In the genomic region with DNA sequence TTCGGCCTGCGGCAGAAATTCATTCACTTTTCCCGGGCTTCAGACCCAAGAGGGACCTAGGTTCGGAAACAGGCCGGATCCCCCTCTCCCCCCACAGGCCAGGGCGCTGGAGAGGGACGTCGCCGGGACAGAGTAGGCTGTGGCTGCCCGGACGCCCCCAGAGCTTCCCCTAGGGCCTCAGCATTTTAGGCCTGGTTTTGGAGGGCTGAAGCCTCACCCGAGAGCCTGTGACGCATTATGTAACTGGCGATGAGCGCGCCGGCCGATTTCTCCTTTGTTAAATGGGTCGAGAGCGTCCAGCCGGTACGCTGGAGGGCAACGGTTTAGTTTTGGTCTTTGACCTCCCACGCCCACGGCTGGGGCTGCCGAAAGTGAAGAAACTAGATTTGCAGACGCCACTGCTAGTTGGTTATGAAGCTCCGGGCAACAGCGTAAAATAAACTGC, we compare ENCODE assay signal across 8 cellular contexts. TPM values are rescaled to one million over a fixed set of nuclear protein-coding genes. Genes with fewer than 3 reads are reported as not detected.
DNase-seq lines count a peak whose midpoint lies in the region; ATAC-seq, FAIRE-seq and TF ChIP-seq lines count a peak whose summit lies in the region.

No MANE protein-coding gene starts in this region.

- no peak for FAIRE-seq in urothelium cell line (lab: Jason Lieb, UNC)

- no peaks in the 10 kb centered on the region for H3K9me3 ChIP-seq in PC-3 (ENCODE audit: low read length)
- no peaks in the 10 kb centered on the region for H3K9me3 ChIP-seq in osteoblast (ENCODE audit: low read depth, low read length)

- H3K4me1 ChIP-seq in PC-3 (ENCODE audit: insufficient read depth, low read length): peaks cover 25% of the 10 kb centered on the region
- peaks cover 5% of the 10 kb centered on the region for H3K4me1 ChIP-seq in osteoblast (ENCODE audit: insufficient read depth, low read length)

- H4K20me1 ChIP-seq in PC-3 (ENCODE audit: low read length) (peaks cover 14% of the 10 kb centered on the region; the same call in 1 of the 2 replicates), osteoblast (ENCODE audit: insufficient read depth, low read length) (peaks cover 4% of the 10 kb centered on the region)

- peak overlapping the region; percentile 95 for H3K4me3 Mint-ChIP-seq in glutamatergic neuron (ENCODE audit: unreplicated experiment)

- POLR2A ChIA-PET in PC-3 (lab: Charles Lee; ENCODE audit: unreplicated experiment): no interaction called here

- no TSS peak for BruUV-seq in PC-3 (replicated peaks; lab: Mats Ljungman, UMichigan)

- H3K9ac ChIP-seq in PC-3 (ENCODE audit: low read length): peak overlapping the region; percentile 94

- peak overlapping the region; percentile 99 for H2AFZ ChIP-seq in PC-3 (ENCODE audit: low read length)
- peak overlapping the region; percentile 85 for H2AFZ ChIP-seq in osteoblast (ENCODE audit: low read length)

- DNase-seq in PC-3 (peak; percentile 54), glutamatergic neuron (peak; percentile 55), osteoblast (ENCODE audit: insufficient read length, low spot score, missing footprints) (no peak), urothelium cell line (ENCODE audit: low spot score) (peak; percentile 28), T-helper 9 cell (no peak)
- peak; percentile 42 for DNase-seq in activated naive CD4-positive, alpha-beta T cell treated with anti-CD3 and anti-CD28 coated beads, Interleukin-2, amount 50 U/mL, for 16 hours

- H3K79me2 ChIP-seq in PC-3 (ENCODE audit: low read length) (peaks cover 46% of the 10 kb centered on the region), osteoblast (ENCODE audit: insufficient read depth, low read length) (peaks cover 43% of the 10 kb centered on the region)

- no peaks in the 10 kb centered on the region for H3K9me2 ChIP-seq in PC-3 (replicated peaks; ENCODE audit: low read length)

- H3F3A ChIP-seq in PC-3 (ENCODE audit: low read length, unreplicated experiment): no peaks in the 10 kb centered on the region

- CTCF ChIA-PET in PC-3 (lab: Charles Lee): interaction anchor here (0.6 to 1.1 kb wide), 4 partner anchors 12 to 45 kb away, joined by 3 to 9 read pairs (median 4); no protein-coding TSS in a partner anchor

- H3K4me3 ChIP-seq in PC-3 (ENCODE audit: low read length) (peak overlapping the region; percentile 97), osteoblast (ENCODE audit: insufficient read depth, low read length) (peak overlapping the region; percentile 96)

- intact Hi-C loops in PC-3 (cut with micrococcal nuclease): loop anchor here (2.0 to 5.0 kb wide), 2 partner anchors 32 to 74 kb away; a partner anchor contains a TSS

- H3K4me1 Mint-ChIP-seq in glutamatergic neuron (ENCODE audit: low read depth, unreplicated experiment): peaks cover 5% of the 10 kb centered on the region

- peaks cover 22% of the 10 kb centered on the region for H3K36me3 ChIP-seq in PC-3 (ENCODE audit: low read depth, low read length)
- H3K36me3 ChIP-seq in osteoblast (ENCODE audit: insufficient read depth, low read length): peaks cover 26% of the 10 kb centered on the region

- peaks cover 4% of the 10 kb centered on the region for H3K27me3 Mint-ChIP-seq in glutamatergic neuron (ENCODE audit: unreplicated experiment)

- H3K27me3 ChIP-seq in PC-3 (ENCODE audit: low read length) (no peaks in the 10 kb centered on the region), osteoblast (ENCODE audit: insufficient read depth, low read length) (no peaks in the 10 kb centered on the region)

- H3K4me2 ChIP-seq in PC-3 (ENCODE audit: low read length): peak overlapping the region; percentile 93
- peak overlapping the region; percentile 75 for H3K4me2 ChIP-seq in osteoblast (ENCODE audit: insufficient read depth, low read length)

- no peak for TF ChIP-seq CTCF in PC-3 (conservative IDR thresholded peaks at IDR 0.05; ENCODE audit: low read depth, low read length)
- TF ChIP-seq CTCF in glutamatergic neuron (IDR thresholded peaks at IDR 0.05; ENCODE audit: partially characterized antibody, unreplicated experiment): no peak
- TF ChIP-seq CTCF in osteoblast (IDR thresholded peaks at IDR 0.05; ENCODE audit: extremely low read depth, low read depth, low read length): no peak

- H3K9me3 Mint-ChIP-seq in glutamatergic neuron (ENCODE audit: unreplicated experiment): peaks cover 2% of the 10 kb centered on the region

- H3K27ac ChIP-seq in PC-3 (ENCODE audit: low read length): 0 out of 2 replicates have a peak overlapping the region, but pooled peaks have one; percentile 1
- peak overlapping the region; percentile 76 for H3K27ac ChIP-seq in osteoblast (ENCODE audit: low read depth, low read length)

- H3K27ac Mint-ChIP-seq in glutamatergic neuron (ENCODE audit: unreplicated experiment): peak overlapping the region; percentile 63

- peak; percentile 41 for ATAC-seq in GM18511 (IDR thresholded peaks at IDR 0.05; ENCODE audit: unreplicated experiment)
- peak; percentile 37 for ATAC-seq in HG02885 (IDR thresholded peaks at IDR 0.05; ENCODE audit: poor library complexity, unreplicated experiment)
- ATAC-seq in PC-3: peak; percentile 39

- H3K36me3 Mint-ChIP-seq in glutamatergic neuron (ENCODE audit: unreplicated experiment): no peaks in the 10 kb centered on the region

RNA-seq across cellular contexts. Expression of a gene that starts 0.7 kb away (rescaled TPM):
- total RNA-seq in PC-3 (2014; rRNA removed): 313 and 368 TPM in 2 replicates
- total RNA-seq in glutamatergic neuron (ENCODE audit: unreplicated experiment): 224 TPM
- 180 and 185 TPM in 2 replicates for total RNA-seq in osteoblast

RNA-seq across cellular contexts. Expression of a gene that starts 32.8 kb away (rescaled TPM):
- total RNA-seq in PC-3 (2014; rRNA removed) (60.8 and 68.8 TPM in 2 replicates), glutamatergic neuron (ENCODE audit: unreplicated experiment) (13.3 TPM), osteoblast (26.5 and 30.4 TPM in 2 replicates)

Comparison
In these comparisons a context has a peak if more than half of its experiments do, and no peak if none do; other contexts are left out.
1. DNase-seq: peak in PC-3 (single experiment), activated naive CD4-positive, alpha-beta T cell treated with anti-CD3 and anti-CD28 coated beads, Interleukin-2, amount 50 U/mL, for 16 hours (single experiment), glutamatergic neuron (single experiment) and urothelium cell line (single experiment); none in osteoblast (single experiment) and T-helper 9 cell (single experiment).
2. Peak in every context shown above with its lines, with median percentiles within 50 percentile points of each other: ATAC-seq.